10 cellular contexts compared by ENCODE assay signal in genomic region chr19:40280608-40281221, GRCh38. TPM values are rescaled to one million over a fixed set of nuclear protein-coding genes. Genes with fewer than 3 reads are reported as not detected.
DNase-seq lines count a peak whose midpoint lies in the region; ATAC-seq and TF ChIP-seq lines count a peak whose summit lies in the region.
"Had no signal": no experiment of that assay in that cellular context is flagged by ENCODE, and none has a peak within 500 bp of the region (broad histone marks: within the 10 kb centered on the region; RNA-seq: fewer than 3 reads in every experiment).

No MANE protein-coding gene starts in this region.

- intact Hi-C loops in activated T-helper 1 cell treated with anti-CD3 and anti-CD28 coated beads, Interleukin-12 subunit alpha, Interleukin-12 subunit beta, Interleukin-2, Interleukin-4 antibody, amounts not matched to agents 30 ng/mL and 10 ng/mL and 1 ng/mL, durations not matched to agents 14 hours and 24 hours and 36 hours (cut with micrococcal nuclease): loop anchor here (10.0 kb wide), 3 partner anchors 136 to 846 kb away; partner anchors contain the start of genes ACTMAP, RPS16 and SNRPA
- intact Hi-C loops in gastrocnemius medialis (cut with DNase I; ENCODE audit: low total_unique reads): loop anchor here (5.0 to 10.0 kb wide), 4 partner anchors 187 to 1906 kb away; partner anchors contain the start of genes ARHGEF1, BLVRB, PSMD8 and SPTBN4

- H2BK120ac ChIP-seq in H9 (ENCODE audit: low read depth, low read length, poor library complexity, severe bottlenecking): no peak overlapping the region

- DNase-seq in H9 (peak; percentile 61), gastrocnemius medialis (peak; percentile 71 to 84), NCI-H2107 (lab: John Stamatoyannopoulos, UW) (no peak)
- no peak for DNase-seq in activated T-helper 1 cell treated with anti-CD3 and anti-CD28 coated beads, Interleukin-12 subunit alpha, Interleukin-12 subunit beta, Interleukin-2, Interleukin-4 antibody, amounts not matched to agents 30 ng/mL and 10 ng/mL and 1 ng/mL, durations not matched to agents 14 hours and 24 hours and 36 hours (ENCODE audit: low spot score)
- no peak for DNase-seq in activated CD4-positive, alpha-beta T cell treated with anti-CD3 and anti-CD28 coated beads, Interleukin-2, amount 50 U/mL, for 48 hours
- DNase-seq: stimulated activated CD4-positive, alpha-beta T cell treated with anti-CD3 and anti-CD28 coated beads, Interleukin-2, amount 100 ng/mL, for 48 hours had no signal

- no peaks in the 10 kb centered on the region; a peak in 1 of 5 replicates for H3K9me3 Mint-ChIP-seq in H9
- no peaks in the 10 kb centered on the region for H3K9me3 Mint-ChIP-seq in activated T-helper 1 cell treated with anti-CD3 and anti-CD28 coated beads, Interleukin-12 subunit alpha, Interleukin-12 subunit beta, Interleukin-2, Interleukin-4 antibody, amounts not matched to agents 30 ng/mL and 10 ng/mL and 1 ng/mL, durations not matched to agents 14 hours and 24 hours and 36 hours

- H3K18ac ChIP-seq in H9 (ENCODE audit: insufficient read length, low read depth, low read length): no peak overlapping the region

- no peak overlapping the region for H2AK5ac ChIP-seq in H9 (ENCODE audit: insufficient read length, low read length)

- no peak overlapping the region for H2BK20ac ChIP-seq in H9 (ENCODE audit: low read depth, low read length, poor library complexity, severe bottlenecking)

- no peak overlapping the region for H3T11ph ChIP-seq in H9 (ENCODE audit: low read length)

- TF ChIP-seq CTCF in H9 (conservative IDR thresholded peaks at IDR 0.05): no peak
- no peak for TF ChIP-seq CTCF in gastrocnemius medialis (IDR thresholded peaks at IDR 0.05 in 4 of 5, conservative IDR thresholded peaks at IDR 0.05 in 1 of 5)

- no peaks in the 10 kb centered on the region for H3K9me3 ChIP-seq in H9 (ENCODE audit: control insufficient read depth, low read depth, low read length)
- H3K9me3 ChIP-seq in iPS-20b (ENCODE audit: insufficient read depth, low read depth, low read length): no peaks in the 10 kb centered on the region
- no peaks in the 10 kb centered on the region for H3K9me3 ChIP-seq in gastrocnemius medialis

- no peak overlapping the region for H3K4me3 Mint-ChIP-seq in H9
- H3K4me3 Mint-ChIP-seq in activated T-helper 1 cell treated with anti-CD3 and anti-CD28 coated beads, Interleukin-12 subunit alpha, Interleukin-12 subunit beta, Interleukin-2, Interleukin-4 antibody, amounts not matched to agents 30 ng/mL and 10 ng/mL and 1 ng/mL, durations not matched to agents 14 hours and 24 hours and 36 hours: peak overlapping the region; percentile 4

- peaks cover 5% of the 10 kb centered on the region for H3K79me1 ChIP-seq in H9 (ENCODE audit: insufficient read depth, low read depth, low read length, poor library complexity, severe bottlenecking)

- peak in 1 of 2 donors; percentile 40 for TF ChIP-seq POLR2A in gastrocnemius medialis (IDR thresholded peaks at IDR 0.05)

- no peaks in the 10 kb centered on the region for H3K27me3 ChIP-seq in H9 (ENCODE audit: insufficient read depth, low read length)
- H3K27me3 ChIP-seq in iPS-20b (ENCODE audit: insufficient read depth, low read length): no peaks in the 10 kb centered on the region
- no peaks in the 10 kb centered on the region for H3K27me3 ChIP-seq in gastrocnemius medialis

- no peak overlapping the region for H3K23ac ChIP-seq in H9 (ENCODE audit: insufficient read length, low read depth, low read length)

- no peak overlapping the region for H2BK15ac ChIP-seq in H9 (ENCODE audit: low read depth, low read length)

- no peak overlapping the region for H4K8ac ChIP-seq in H9 (replicated peaks; ENCODE audit: insufficient read length, low read depth, low read length)

- peak overlapping the region; percentile 62; the same call in 1 of the 2 replicates for H3K14ac ChIP-seq in H9 (ENCODE audit: insufficient read depth, low read length)

- H3K79me2 ChIP-seq in H9 (ENCODE audit: insufficient read depth, low read length): peaks cover 17% of the 10 kb centered on the region

- no peaks in the 10 kb centered on the region for H3K27me3 Mint-ChIP-seq in H9 (ENCODE audit: low read depth)
- no peaks in the 10 kb centered on the region for H3K27me3 Mint-ChIP-seq in activated T-helper 1 cell treated with anti-CD3 and anti-CD28 coated beads, Interleukin-12 subunit alpha, Interleukin-12 subunit beta, Interleukin-2, Interleukin-4 antibody, amounts not matched to agents 30 ng/mL and 10 ng/mL and 1 ng/mL, durations not matched to agents 14 hours and 24 hours and 36 hours (ENCODE audit: insufficient read depth)

- no peak overlapping the region for H2BK12ac ChIP-seq in H9 (ENCODE audit: insufficient read length, low read depth, low read length)

- peaks cover 7% of the 10 kb centered on the region for H3K23me2 ChIP-seq in H9 (ENCODE audit: insufficient read length, low read depth, low read length, poor library complexity, severe bottlenecking)

- H3K4ac ChIP-seq in H9 (ENCODE audit: low read depth, low read length): no peak overlapping the region

- peak overlapping the region; percentile 20 to 93 (median 93); a peak in 5 of 7 replicates for H3K27ac Mint-ChIP-seq in H9
- H3K27ac Mint-ChIP-seq in activated T-helper 1 cell treated with anti-CD3 and anti-CD28 coated beads, Interleukin-12 subunit alpha, Interleukin-12 subunit beta, Interleukin-2, Interleukin-4 antibody, amounts not matched to agents 30 ng/mL and 10 ng/mL and 1 ng/mL, durations not matched to agents 14 hours and 24 hours and 36 hours: peak overlapping the region; percentile 68

- peaks cover 27 to 36% of the 10 kb centered on the region in 2 experiments for H3K4me1 Mint-ChIP-seq in H9
- peaks cover 50% of the 10 kb centered on the region for H3K4me1 Mint-ChIP-seq in activated T-helper 1 cell treated with anti-CD3 and anti-CD28 coated beads, Interleukin-12 subunit alpha, Interleukin-12 subunit beta, Interleukin-2, Interleukin-4 antibody, amounts not matched to agents 30 ng/mL and 10 ng/mL and 1 ng/mL, durations not matched to agents 14 hours and 24 hours and 36 hours (ENCODE audit: low read depth)

- H3K27ac ChIP-seq in H9 (ENCODE audit: insufficient read length, low read depth, low read length) (no peak overlapping the region), iPS-20b (ENCODE audit: low read length) (no peak overlapping the region), gastrocnemius medialis (peak overlapping the region; percentile 89 to 99 (median 95))
- H3K27ac ChIP-seq: KMS-11 had no signal

- H3K56ac ChIP-seq in H9 (ENCODE audit: insufficient read length, low read depth, low read length): no peak overlapping the region

- no CpG with 5 or more reads among the region's 10 CpGs for WGBS in H9 (ENCODE audit: extremely low coverage, insufficient read length, low lambda C conversion rate)

- H4K5ac ChIP-seq in H9 (ENCODE audit: insufficient read length, low read depth, low read length): no peak overlapping the region

- H3K4me3 ChIP-seq in iPS-20b (ENCODE audit: low read length): no peak overlapping the region
- H3K4me3 ChIP-seq in gastrocnemius medialis: no peak overlapping the region

- H3K36me3 Mint-ChIP-seq in H9 (ENCODE audit: insufficient read depth in 1 of 3, low read depth in 3 of 3): peaks cover 0 to 2% (median 0%) of the 10 kb centered on the region in 3 experiments; a peak in 1 of 7 replicates
- H3K36me3 Mint-ChIP-seq in activated T-helper 1 cell treated with anti-CD3 and anti-CD28 coated beads, Interleukin-12 subunit alpha, Interleukin-12 subunit beta, Interleukin-2, Interleukin-4 antibody, amounts not matched to agents 30 ng/mL and 10 ng/mL and 1 ng/mL, durations not matched to agents 14 hours and 24 hours and 36 hours (ENCODE audit: low read depth): peaks cover 6% of the 10 kb centered on the region

- in situ Hi-C loops in gastrocnemius medialis (cut with MboI; ENCODE audit: low sequenced_read_pairs in 4 of 4): no loop called here

- H3K9ac ChIP-seq in H9 (ENCODE audit: extremely low read depth, insufficient read length, low read length) (no peak overlapping the region), iPS-20b (ENCODE audit: low read depth, low read length) (peak overlapping the region; percentile 25; the same call in 1 of the 2 replicates)
- H3K9ac ChIP-seq: KMS-11 had no signal

- peak; percentile 40 to 48 for ATAC-seq in gastrocnemius medialis
- no peak for ATAC-seq in HG03280 (IDR thresholded peaks at IDR 0.05; ENCODE audit: unreplicated experiment)
- ATAC-seq in GM19467 (IDR thresholded peaks at IDR 0.05; ENCODE audit: unreplicated experiment): no peak

- H3K36me3 ChIP-seq in iPS-20b (ENCODE audit: insufficient read depth, low read depth, low read length) (peaks cover 10% of the 10 kb centered on the region; the same call in 1 of the 2 replicates), gastrocnemius medialis (no peaks in the 10 kb centered on the region)

- H3K4me2 ChIP-seq in H9 (ENCODE audit: insufficient read depth, insufficient read length, low read length): no peak overlapping the region
- H3K4me2 ChIP-seq: KMS-11 had no signal

- peak overlapping the region; percentile 56 for H2BK5ac ChIP-seq in H9 (ENCODE audit: insufficient read length, low read length)

- no peak overlapping the region for H4K91ac ChIP-seq in H9 (ENCODE audit: insufficient read length, low read depth, low read length)

- H2AFZ ChIP-seq in H9 (ENCODE audit: low read length): no peak overlapping the region

- H3K4me1 ChIP-seq in H9 (ENCODE audit: insufficient read depth, low read length) (no peaks in the 10 kb centered on the region; the same call in 1 of the 2 replicates), iPS-20b (ENCODE audit: insufficient read depth, low read length) (peaks cover 13% of the 10 kb centered on the region; the same call in 1 of the 2 replicates), gastrocnemius medialis (peaks cover 73 to 77% of the 10 kb centered on the region in 2 donors)

- H4K20me1 ChIP-seq in H9 (ENCODE audit: control insufficient read depth, insufficient read depth, insufficient read length): no peaks in the 10 kb centered on the region

RNA-seq across cellular contexts. Expression of gene AKT2, which starts 4.4 kb away (rescaled TPM):
- total RNA-seq in H9 (2021): 142 and 150 TPM in 2 replicates
- 160 and 170 TPM in 2 replicates for total RNA-seq in activated T-helper 1 cell treated with anti-CD3 and anti-CD28 coated beads, Interleukin-12 subunit alpha, Interleukin-12 subunit beta, Interleukin-2, Interleukin-4 antibody, amounts not matched to agents 30 ng/mL and 10 ng/mL and 1 ng/mL, durations not matched to agents 14 hours and 24 hours and 36 hours
- total RNA-seq in gastrocnemius medialis: 100 to 1,000 TPM in 2 of 4 donors, 10 to 100 TPM in 2; 88.0 to 387 (median 102) TPM

RNA-seq across cellular contexts. Expression of gene CCNP, which starts 54.2 kb away (rescaled TPM):
- 0.31 and 0.35 TPM in 2 replicates for total RNA-seq in H9 (2021)
- total RNA-seq in activated T-helper 1 cell treated with anti-CD3 and anti-CD28 coated beads, Interleukin-12 subunit alpha, Interleukin-12 subunit beta, Interleukin-2, Interleukin-4 antibody, amounts not matched to agents 30 ng/mL and 10 ng/mL and 1 ng/mL, durations not matched to agents 14 hours and 24 hours and 36 hours: 0.12 TPM in 1 of 2 replicates, not detected in the other
- not detected for total RNA-seq in gastrocnemius medialis

Comparison
In these comparisons a context has a peak if more than half of its experiments do, and no peak if none do; other contexts are left out.
1. DNase-seq: peak in H9 (single experiment) and gastrocnemius medialis (2 of 2); none in activated T-helper 1 cell treated with anti-CD3 and anti-CD28 coated beads, Interleukin-12 subunit alpha, Interleukin-12 subunit beta, Interleukin-2, Interleukin-4 antibody, amounts not matched to agents 30 ng/mL and 10 ng/mL and 1 ng/mL, durations not matched to agents 14 hours and 24 hours and 36 hours (single experiment), NCI-H2107 (single experiment) and activated CD4-positive, alpha-beta T cell treated with anti-CD3 and anti-CD28 coated beads, Interleukin-2, amount 50 U/mL, for 48 hours (0 of 2).
2. H3K27ac ChIP-seq: peak in gastrocnemius medialis (4 of 4); none in H9 (single experiment) and iPS-20b (single experiment).
3. ATAC-seq: peak in gastrocnemius medialis (2 of 2); none in HG03280 (single experiment) and GM19467 (single experiment).